8 cellular contexts compared by ENCODE assay signal in genomic region chrX:76149842-76150204, GRCh38. TPM values are rescaled to one million over a fixed set of nuclear protein-coding genes. Genes with fewer than 3 reads are reported as not detected.
DNase-seq lines count a peak whose midpoint lies in the region; ATAC-seq and TF ChIP-seq lines count a peak whose summit lies in the region.
"Not testable (repeated sequence)": the region's sequence is repeated elsewhere in the genome, so short reads cannot be mapped to it uniquely, and the experiment has no call there.

No MANE protein-coding gene starts in this region.

- not testable (repeated sequence) for TF ChIP-seq CTCF in activated B cell treated with CpG ODN at 0.5 μM for 24 hours (IDR thresholded peaks at IDR 0.05)

- CTCF ChIA-PET in activated B cell treated with CpG ODN at 0.5 μM for 24 hours (lab: Charles Lee), result not testable (repeated sequence)

- not testable (repeated sequence) for H3K27me3 Mint-ChIP-seq in activated B cell treated with CpG ODN at 0.5 μM for 24 hours; stimulated activated naive B cell treated with anti-CD40 and anti-IgM and Interleukin-4, amounts not matched to agents 10 μg/mL and 1 μg/mL and 100 μg/mL, for 72 hours

- H3K27ac Mint-ChIP-seq in activated B cell treated with CpG ODN at 0.5 μM for 24 hours; stimulated activated naive B cell treated with anti-CD40 and anti-IgM and Interleukin-4, amounts not matched to agents 10 μg/mL and 1 μg/mL and 100 μg/mL, for 72 hours: not testable (repeated sequence)

- not testable (repeated sequence) for H3K36me3 Mint-ChIP-seq in activated B cell treated with CpG ODN at 0.5 μM for 24 hours (ENCODE audit: low read depth); stimulated activated naive B cell treated with anti-CD40 and anti-IgM and Interleukin-4, amounts not matched to agents 10 μg/mL and 1 μg/mL and 100 μg/mL, for 72 hours

- DNase-seq in activated B cell treated with CpG ODN at 0.5 μM for 24 hours; left cardiac atrium; stimulated activated naive B cell treated with anti-CD40 and anti-IgM and Interleukin-4, amounts not matched to agents 10 μg/mL and 1 μg/mL and 100 μg/mL, for 72 hours: not testable (repeated sequence)

- intact Hi-C loops in activated B cell treated with CpG ODN at 0.5 μM for 24 hours (cut with micrococcal nuclease), result loop anchor here (5.0 kb wide), 1 partner anchor 102 kb away; no protein-coding TSS in a partner anchor
- intact Hi-C loops in left cardiac atrium (cut with DNase I), result not testable (repeated sequence)

- H3K4me1 Mint-ChIP-seq in activated B cell treated with CpG ODN at 0.5 μM for 24 hours, result peaks cover 16% of the 10 kb centered on the region
- H3K4me1 Mint-ChIP-seq in stimulated activated naive B cell treated with anti-CD40 and anti-IgM and Interleukin-4, amounts not matched to agents 10 μg/mL and 1 μg/mL and 100 μg/mL, for 72 hours, result peaks cover 8 to 10% of the 10 kb centered on the region in 2 donors

- H3K4me3 Mint-ChIP-seq in activated B cell treated with CpG ODN at 0.5 μM for 24 hours; stimulated activated naive B cell treated with anti-CD40 and anti-IgM and Interleukin-4, amounts not matched to agents 10 μg/mL and 1 μg/mL and 100 μg/mL, for 72 hours: not testable (repeated sequence)

- ATAC-seq in GM18505 (IDR thresholded peaks at IDR 0.05; ENCODE audit: unreplicated experiment), result peak; percentile 8
- ATAC-seq in GM19395 (IDR thresholded peaks at IDR 0.05; ENCODE audit: unreplicated experiment), result peak; percentile 4
- ATAC-seq in GM21717 (IDR thresholded peaks at IDR 0.05; ENCODE audit: unreplicated experiment), result peak; percentile 10
- ATAC-seq in HG02840 (IDR thresholded peaks at IDR 0.05; ENCODE audit: low FRiP score, unreplicated experiment), result peak; percentile 8
- ATAC-seq in HG03354 (IDR thresholded peaks at IDR 0.05; ENCODE audit: poor library complexity, severe bottlenecking, unreplicated experiment), result peak; percentile 1
- ATAC-seq in activated B cell treated with CpG ODN at 0.5 μM for 24 hours (ENCODE audit: low read depth), result peak; percentile 1
- peak; percentile 38 to 47 for ATAC-seq in left cardiac atrium
- ATAC-seq in stimulated activated naive B cell treated with anti-CD40 and anti-IgM and Interleukin-4, amounts not matched to agents 10 μg/mL and 1 μg/mL and 100 μg/mL, for 72 hours (replicated peaks), result peak; percentile 1 to 7

- H3K9me3 Mint-ChIP-seq in activated B cell treated with CpG ODN at 0.5 μM for 24 hours; stimulated activated naive B cell treated with anti-CD40 and anti-IgM and Interleukin-4, amounts not matched to agents 10 μg/mL and 1 μg/mL and 100 μg/mL, for 72 hours: not testable (repeated sequence)

- TF ChIP-seq POLR2A in GM18505 (IDR thresholded peaks at IDR 0.05; ENCODE audit: borderline replicate concordance, extremely low read depth, insufficient read depth, insufficient read length), result not testable (repeated sequence)

- POLR2A ChIA-PET in activated B cell treated with CpG ODN at 0.5 μM for 24 hours (lab: Charles Lee), result not testable (repeated sequence)

RNA-seq across cellular contexts. Expression of gene PBDC1, which starts 23.0 kb away (rescaled TPM):
- total RNA-seq in activated B cell treated with CpG ODN at 0.5 μM for 24 hours (33.1 and 34.2 TPM in 2 replicates), left cardiac atrium (10 to 100 TPM; 14.5 to 17.3 TPM)
